1 cellular context compared by ENCODE assay signal in genomic region chr1:231159963-231160761, GRCh38.
TF ChIP-seq lines count a peak whose summit lies in the region.

No MANE protein-coding gene starts in this region.

TF ChIP-seq in K562, 482 proteins besides CTCF, POLR2A, EP300 and RAD21 (continued from another document and continues in another):
- TF ChIP-seq SRSF3 (IDR thresholded peaks at IDR 0.05; ENCODE audit: insufficient read depth, low read length): no peak
- no peak for TF ChIP-seq ZFPM2 (CRISPR knock-in tag; IDR thresholded peaks at IDR 0.05)
- TF ChIP-seq ZNF511 (CRISPR knock-in tag; IDR thresholded peaks at IDR 0.05): no peak
- TF ChIP-seq MBD1 (CRISPR knock-in tag; IDR thresholded peaks at IDR 0.05): no peak
- TF ChIP-seq U2AF2 (optimal IDR thresholded peaks at IDR 0.05; ENCODE audit: low read depth, low read length): no peak
- no peak for TF ChIP-seq POLR2AphosphoS2 (IDR thresholded peaks at IDR 0.05; ENCODE audit: low read length)
- TF ChIP-seq SP1 (CRISPR knock-in tag; IDR thresholded peaks at IDR 0.05): peak; percentile 72
- no peak for TF ChIP-seq ZNF785 (CRISPR knock-in tag; IDR thresholded peaks at IDR 0.05)
- no peak for TF ChIP-seq MXI1 (IDR thresholded peaks at IDR 0.05; ENCODE audit: low read depth, low read length)
- peak; percentile 95 for TF ChIP-seq ZNF766 (CRISPR knock-in tag; conservative IDR thresholded peaks at IDR 0.05)
- peak; percentile 87; the same call in 1 of the 2 replicates for TF ChIP-seq HLTF (IDR thresholded peaks at IDR 0.05)
- TF ChIP-seq ZNF140 (CRISPR knock-in tag; IDR thresholded peaks at IDR 0.05): no peak
- TF ChIP-seq NKRF (IDR thresholded peaks at IDR 0.05; ENCODE audit: borderline replicate concordance): no peak
- TF ChIP-seq BRD4 (IDR thresholded peaks at IDR 0.05): no peak
- TF ChIP-seq MTA1 (IDR thresholded peaks at IDR 0.05; ENCODE audit: borderline replicate concordance): peak; percentile 94
- TF ChIP-seq ZNF586 (CRISPR knock-in tag; conservative IDR thresholded peaks at IDR 0.05): no peak
- peak; percentile 79 for TF ChIP-seq ZNF445 (CRISPR knock-in tag; IDR thresholded peaks at IDR 0.05; ENCODE audit: low read depth)
- no peak for TF ChIP-seq HMGXB4 (CRISPR knock-in tag; IDR thresholded peaks at IDR 0.05)
- TF ChIP-seq ZNF263 (CRISPR knock-in tag; IDR thresholded peaks at IDR 0.05; ENCODE audit: borderline replicate concordance): peak; percentile 88; the same call in 1 of the 2 replicates
- TF ChIP-seq ZNF41 (CRISPR knock-in tag; conservative IDR thresholded peaks at IDR 0.05): 0 out of 2 replicates have a peak, but pooled peaks have one; percentile 61
- no peak for TF ChIP-seq ZNF347 (CRISPR knock-in tag; IDR thresholded peaks at IDR 0.05; ENCODE audit: low read depth)
- no peak for TF ChIP-seq STAT6 (CRISPR knock-in tag; IDR thresholded peaks at IDR 0.05)
- TF ChIP-seq MAFF (IDR thresholded peaks at IDR 0.05; ENCODE audit: low read length): peak; percentile 50; the same call in 1 of the 2 replicates
- TF ChIP-seq PTTG1 (tag; IDR thresholded peaks at IDR 0.05; ENCODE audit: low read depth): no peak
- TF ChIP-seq ZBTB40 (IDR thresholded peaks at IDR 0.05): no peak
- no peak; the same call in 1 of the 2 replicates for TF ChIP-seq ZBTB40 (CRISPR knock-in tag; IDR thresholded peaks at IDR 0.05)
- TF ChIP-seq TBL1XR1 (IDR thresholded peaks at IDR 0.05; ENCODE audit: low read length in 2 of 2): peak in 1 of 2 experiments; percentile 99; a peak in 3 of 4 replicates
- no peak for TF ChIP-seq ZNF124 (CRISPR knock-in tag; IDR thresholded peaks at IDR 0.05)
- TF ChIP-seq ZNF398 (CRISPR knock-in tag; IDR thresholded peaks at IDR 0.05): no peak
- no peak for TF ChIP-seq HDAC6 (IDR thresholded peaks at IDR 0.05; ENCODE audit: low read depth, low read length)
- TF ChIP-seq ZNF143 (CRISPR knock-in tag; IDR thresholded peaks at IDR 0.05): no peak
- no peak for TF ChIP-seq PHF20 (IDR thresholded peaks at IDR 0.05; ENCODE audit: partially characterized antibody)
- no peak for TF ChIP-seq KDM2B (CRISPR knock-in tag; IDR thresholded peaks at IDR 0.05)
- TF ChIP-seq BRCA1 (IDR thresholded peaks at IDR 0.05): no peak
- TF ChIP-seq BRCA1 (CRISPR knock-in tag; IDR thresholded peaks at IDR 0.05): no peak
- no peak for TF ChIP-seq PHB (CRISPR knock-in tag; IDR thresholded peaks at IDR 0.05)
- 0 out of 2 replicates have a peak, but pooled peaks have one; percentile 20 for TF ChIP-seq ZNF384 (IDR thresholded peaks at IDR 0.05; ENCODE audit: low read depth, low read length)
- TF ChIP-seq JUND (IDR thresholded peaks at IDR 0.05; ENCODE audit: borderline replicate concordance, low read depth, low read length): peak; percentile 89
- peak; percentile 87; the same call in 2 of the 3 replicates for TF ChIP-seq JUND (tag; IDR thresholded peaks at IDR 0.05; ENCODE audit: borderline replicate concordance, low read depth, low read length)
- TF ChIP-seq ETV5 (CRISPR knock-in tag; IDR thresholded peaks at IDR 0.05; ENCODE audit: low read depth): peak; percentile 74; the same call in 1 of the 2 replicates
- no peak for TF ChIP-seq CCAR2 (IDR thresholded peaks at IDR 0.05; ENCODE audit: low read depth, low read length)
- TF ChIP-seq CBX8 (IDR thresholded peaks at IDR 0.05; ENCODE audit: borderline replicate concordance, extremely low read depth, low read depth, low read length, poor library complexity, severe bottlenecking): no peak
- TF ChIP-seq HDAC8 (tag; IDR thresholded peaks at IDR 0.05): no peak
